ENCODE assay signal across 1 cellular context in the genomic region with DNA sequence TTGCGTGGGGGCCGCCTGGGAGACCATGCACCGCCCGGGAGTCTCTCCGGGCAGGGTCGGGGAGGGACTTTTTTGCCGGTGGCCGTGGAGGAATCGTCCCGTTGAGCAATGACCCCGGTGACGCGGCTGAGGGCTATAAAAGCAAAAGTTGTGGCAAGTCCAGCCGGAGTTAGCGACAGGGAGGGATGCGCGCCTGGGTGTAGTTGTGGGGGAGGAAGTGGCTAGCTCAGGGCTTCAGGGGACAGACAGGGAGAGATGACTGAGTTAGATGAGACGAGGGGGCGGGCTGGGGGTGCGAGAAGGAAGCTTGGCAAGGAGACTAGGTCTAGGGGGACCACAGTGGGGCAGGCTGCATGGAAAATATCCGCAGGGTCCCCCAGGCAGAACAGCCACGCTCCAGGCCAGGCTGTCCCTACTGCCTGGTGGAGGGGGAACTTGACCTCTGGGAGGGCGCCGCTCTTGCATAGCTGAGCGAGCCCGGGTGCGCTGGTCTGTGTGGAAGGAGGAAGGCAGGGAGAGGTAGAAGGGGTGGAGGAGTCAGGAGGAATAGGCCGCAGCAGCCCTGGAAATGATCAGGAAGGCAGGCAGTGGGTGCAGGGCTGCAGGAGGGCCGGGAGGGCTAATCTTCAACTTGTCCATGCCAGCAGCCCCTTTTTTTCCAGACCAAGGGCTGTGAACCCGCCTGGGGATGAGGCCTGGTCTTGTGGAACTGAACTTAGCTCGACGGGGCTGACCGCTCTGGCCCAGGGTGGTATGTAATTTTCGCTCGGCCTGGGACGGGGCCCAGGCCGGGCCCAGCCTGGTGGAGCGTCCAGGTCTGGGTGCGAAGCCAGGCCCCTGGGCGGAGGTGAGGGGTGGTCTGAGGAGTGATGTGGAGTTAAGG.
TF ChIP-seq lines count a peak whose summit lies in the region.

TSS of gene NEAT1 (plus strand) at position 166 of the 883 bp plus-strand sequence.

TF ChIP-seq in K562, 482 proteins besides CTCF, POLR2A, EP300 and RAD21 (continued from another document and continues in another):
- peak; percentile 54; the same call in 1 of the 2 replicates for TF ChIP-seq ZBTB34 (CRISPR knock-in tag; IDR thresholded peaks at IDR 0.05)
- TF ChIP-seq FOXJ2 (tag; IDR thresholded peaks at IDR 0.05): no peak; the same call in 1 of the 2 replicates
- peak; percentile 59; the same call in 1 of the 2 replicates for TF ChIP-seq PHF8 (IDR thresholded peaks at IDR 0.05; ENCODE audit: borderline replicate concordance, low read length)
- peak; percentile 99 for TF ChIP-seq PML (IDR thresholded peaks at IDR 0.05; ENCODE audit: low read length)
- peak in 1 of 2 experiments; percentile 67; a peak in 2 of 4 replicates for TF ChIP-seq KDM4B (IDR thresholded peaks at IDR 0.05; ENCODE audit: borderline replicate concordance in 2 of 2, low read depth in 1 of 2)
- TF ChIP-seq IFI16 (CRISPR knock-in tag; IDR thresholded peaks at IDR 0.05): no peak
- TF ChIP-seq MAX (CRISPR knock-in tag; IDR thresholded peaks at IDR 0.05): no peak; the same call in none of the 2 replicates
- TF ChIP-seq HDAC1 (IDR thresholded peaks at IDR 0.05): peak; percentile 81 to 89; a peak in 3 of 4 replicates
- peak; percentile 53; the same call in 1 of the 2 replicates for TF ChIP-seq SMARCA4 (IDR thresholded peaks at IDR 0.05)
- TF ChIP-seq PTBP1 (IDR thresholded peaks at IDR 0.05; ENCODE audit: low read depth, low read length): peak; percentile 96
- TF ChIP-seq ZNF41 (CRISPR knock-in tag; conservative IDR thresholded peaks at IDR 0.05): peak; percentile 100
- TF ChIP-seq SREBF1 (IDR thresholded peaks at IDR 0.05; ENCODE audit: borderline replicate concordance, low read depth, low read length): no peak
- 0 out of 2 replicates have a peak, but pooled peaks have one; percentile 67 for TF ChIP-seq PHB2 (IDR thresholded peaks at IDR 0.05; ENCODE audit: low read depth)
- TF ChIP-seq NCOA4 (IDR thresholded peaks at IDR 0.05; ENCODE audit: partially characterized antibody): peak; percentile 92
- peak; percentile 83; the same call in 1 of the 2 replicates for TF ChIP-seq ZNF224 (CRISPR knock-in tag; IDR thresholded peaks at IDR 0.05)
- TF ChIP-seq ZBTB26 (CRISPR knock-in tag; IDR thresholded peaks at IDR 0.05): peak; percentile 100
- peak; percentile 93 for TF ChIP-seq HMGN3 (IDR thresholded peaks at IDR 0.05; ENCODE audit: borderline replicate concordance, extremely low read depth, insufficient read length, low read depth, low read length)
- TF ChIP-seq SMAD1 (IDR thresholded peaks at IDR 0.05; ENCODE audit: low read depth, low read length, partially characterized antibody): peak; percentile 99
- TF ChIP-seq PTTG1 (tag; IDR thresholded peaks at IDR 0.05; ENCODE audit: low read depth): no peak
- peak; percentile 66 for TF ChIP-seq PHF20 (IDR thresholded peaks at IDR 0.05; ENCODE audit: partially characterized antibody)
- TF ChIP-seq DNMT1 (IDR thresholded peaks at IDR 0.05): no peak; the same call in 1 of the 2 replicates
- peak; percentile 92 for TF ChIP-seq ARID3B (CRISPR knock-in tag; IDR thresholded peaks at IDR 0.05; ENCODE audit: borderline replicate concordance)
- TF ChIP-seq MEF2A (IDR thresholded peaks at IDR 0.05; ENCODE audit: control insufficient read depth, low read depth, low read length): peak; percentile 69
- TF ChIP-seq BDP1 (IDR thresholded peaks at IDR 0.05; ENCODE audit: insufficient read depth, insufficient read length): no peak
- no peak for TF ChIP-seq KAT8 (IDR thresholded peaks at IDR 0.05; ENCODE audit: low read depth)
- TF ChIP-seq RBM39 (optimal IDR thresholded peaks at IDR 0.05; ENCODE audit: low read depth, low read length): peak; percentile 99
- TF ChIP-seq VEZF1 (CRISPR knock-in tag; IDR thresholded peaks at IDR 0.05): no peak
- TF ChIP-seq SP2 (IDR thresholded peaks at IDR 0.05; ENCODE audit: extremely low read depth, low read depth, low read length, poor library complexity, severe bottlenecking): no peak
- TF ChIP-seq CCAR2 (IDR thresholded peaks at IDR 0.05; ENCODE audit: low read depth, low read length): no peak
- TF ChIP-seq NR4A1 (CRISPR knock-in tag; IDR thresholded peaks at IDR 0.05): peak; percentile 99
- TF ChIP-seq NR4A1 (tag; IDR thresholded peaks at IDR 0.05): 0 out of 2 replicates have a peak, but pooled peaks have one; percentile 29
- peak; percentile 87 for TF ChIP-seq ZNF76 (CRISPR knock-in tag; IDR thresholded peaks at IDR 0.05; ENCODE audit: borderline replicate concordance)
- TF ChIP-seq ARHGAP35 (IDR thresholded peaks at IDR 0.05; ENCODE audit: partially characterized antibody): peak; percentile 91
- no peak for TF ChIP-seq YBX1 (IDR thresholded peaks at IDR 0.05)
- peak; percentile 100 for TF ChIP-seq ZNF780A (CRISPR knock-in tag; IDR thresholded peaks at IDR 0.05)
- TF ChIP-seq SAFB (IDR thresholded peaks at IDR 0.05; ENCODE audit: borderline replicate concordance, low read depth, low read length): no peak
- 0 out of 2 replicates have a peak, but pooled peaks have one; percentile 17 for TF ChIP-seq TAL1 (IDR thresholded peaks at IDR 0.05)
- TF ChIP-seq MAFF (IDR thresholded peaks at IDR 0.05; ENCODE audit: low read length): peak; percentile 24; the same call in 1 of the 2 replicates
- TF ChIP-seq NR2C1 (IDR thresholded peaks at IDR 0.05): no peak
- TF ChIP-seq NR2C1 (tag; IDR thresholded peaks at IDR 0.05): peak; percentile 97
- TF ChIP-seq MYNN (IDR thresholded peaks at IDR 0.05): peak; percentile 89
- no peak for TF ChIP-seq MYNN (CRISPR knock-in tag; IDR thresholded peaks at IDR 0.05)
- no peak for TF ChIP-seq MCM5 (IDR thresholded peaks at IDR 0.05; ENCODE audit: low read depth)
- peak; percentile 28 to 84; a peak in 3 of 4 replicates for TF ChIP-seq TRIM24 (IDR thresholded peaks at IDR 0.05)
- peak; percentile 98 for TF ChIP-seq TAF7 (tag; IDR thresholded peaks at IDR 0.05)
- TF ChIP-seq PCBP2 (IDR thresholded peaks at IDR 0.05; ENCODE audit: low read depth, low read length, poor library complexity, severe bottlenecking): peak; percentile 83
- TF ChIP-seq MCM7 (IDR thresholded peaks at IDR 0.05): no peak
- peak; percentile 95 for TF ChIP-seq JUNB (CRISPR knock-in tag; conservative IDR thresholded peaks at IDR 0.05)
- peak; percentile 77 for TF ChIP-seq GATA2 (CRISPR knock-in tag; IDR thresholded peaks at IDR 0.05)
- TF ChIP-seq E2F8 (IDR thresholded peaks at IDR 0.05; ENCODE audit: low read depth, partially characterized antibody): peak; percentile 42
- no peak for TF ChIP-seq FOS (IDR thresholded peaks at IDR 0.05; ENCODE audit: extremely low read depth, insufficient read length)
- TF ChIP-seq ZNF134 (CRISPR knock-in tag; conservative IDR thresholded peaks at IDR 0.05): peak; percentile 84
- TF ChIP-seq, protein P1, sequence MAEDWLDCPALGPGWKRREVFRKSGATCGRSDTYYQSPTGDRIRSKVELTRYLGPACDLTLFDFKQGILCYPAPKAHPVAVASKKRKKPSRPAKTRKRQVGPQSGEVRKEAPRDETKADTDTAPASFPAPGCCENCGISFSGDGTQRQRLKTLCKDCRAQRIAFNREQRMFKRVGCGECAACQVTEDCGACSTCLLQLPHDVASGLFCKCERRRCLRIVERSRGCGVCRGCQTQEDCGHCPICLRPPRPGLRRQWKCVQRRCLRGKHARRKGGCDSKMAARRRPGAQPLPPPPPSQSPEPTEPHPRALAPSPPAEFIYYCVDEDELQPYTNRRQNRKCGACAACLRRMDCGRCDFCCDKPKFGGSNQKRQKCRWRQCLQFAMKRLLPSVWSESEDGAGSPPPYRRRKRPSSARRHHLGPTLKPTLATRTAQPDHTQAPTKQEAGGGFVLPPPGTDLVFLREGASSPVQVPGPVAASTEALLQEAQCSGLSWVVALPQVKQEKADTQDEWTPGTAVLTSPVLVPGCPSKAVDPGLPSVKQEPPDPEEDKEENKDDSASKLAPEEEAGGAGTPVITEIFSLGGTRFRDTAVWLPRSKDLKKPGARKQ (CRISPR knock-in tag; IDR thresholded peaks at IDR 0.05): no peak
- TF ChIP-seq ZNF232 (CRISPR knock-in tag; IDR thresholded peaks at IDR 0.05): peak; percentile 19; the same call in 1 of the 2 replicates
- TF ChIP-seq ESRRA (IDR thresholded peaks at IDR 0.05; ENCODE audit: borderline replicate concordance, low read depth): peak; percentile 75
